ENCODE assay signal across 7 cellular contexts in the genomic region with DNA sequence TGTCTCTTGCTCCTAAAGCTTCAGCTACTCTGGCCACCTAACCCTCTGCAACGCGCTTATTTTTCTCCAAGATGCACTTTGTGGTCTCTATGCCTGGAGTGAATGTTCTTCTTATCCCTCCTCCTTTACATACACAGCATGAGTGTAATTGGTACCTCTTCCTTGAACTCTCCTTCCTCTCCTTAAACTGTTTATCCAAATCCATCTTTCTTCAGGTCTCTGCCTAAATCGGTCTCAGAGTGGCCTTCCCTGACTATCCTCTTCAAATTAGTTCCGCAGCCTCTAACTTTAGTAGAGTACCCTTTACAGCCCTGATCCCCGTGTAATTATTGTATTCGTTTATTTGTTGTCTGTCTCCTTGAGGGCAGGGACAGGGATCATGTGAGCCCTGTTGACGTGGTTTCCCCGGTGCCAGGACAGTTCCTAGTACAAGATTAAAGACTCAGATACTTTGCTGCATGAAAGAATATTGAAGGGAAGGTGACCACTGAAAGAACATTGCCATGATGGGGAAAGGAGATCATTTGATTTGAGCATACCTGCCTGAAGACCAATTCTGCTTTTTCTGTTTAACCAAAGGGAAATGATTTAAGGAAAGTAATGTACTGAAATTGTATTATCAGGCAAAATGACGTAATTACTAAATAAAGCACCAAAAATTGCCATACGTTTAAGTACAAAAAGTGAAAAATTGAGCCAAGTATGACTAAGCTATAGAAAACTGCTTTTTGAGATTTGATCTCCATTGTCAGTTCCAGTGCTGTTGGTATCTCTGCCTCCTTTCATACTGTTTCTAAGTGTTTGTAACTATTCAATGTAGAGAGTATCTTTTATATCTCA. TPM values are rescaled to one million over a fixed set of nuclear protein-coding genes. Genes with fewer than 3 reads are reported as not detected.
A peak's percentile ranks its signal among the peaks of the same experiment; 100 is the strongest.
DNase-seq lines count a peak whose midpoint lies in the region; ATAC-seq, FAIRE-seq and TF ChIP-seq lines count a peak whose summit lies in the region.

No MANE protein-coding gene starts in this region.

- H3K79me2 ChIP-seq in K562 (ENCODE audit: control insufficient read depth, insufficient read depth, low read length), result peaks cover 97% of the 10 kb centered on the region

- POLR2A ChIA-PET in K562 (lab: Yijun Ruan, JAX), result no interaction called here

- H3K4me2 ChIP-seq in K562 (ENCODE audit: insufficient read depth, low read length), result peak overlapping the region; percentile 97

- H3K9ac ChIP-seq in K562 (ENCODE audit: insufficient read depth in 1 of 2, low read depth in 2 of 2, low read length in 2 of 2) (peak overlapping the region; percentile 87 to 88), subcutaneous abdominal adipose tissue (ENCODE audit: low read length in 5 of 5) (peak overlapping the region; percentile 73 to 98 (median 89))

- peak overlapping the region; percentile 99; the same call in 1 of the 2 replicates for H2AFZ ChIP-seq in K562 (ENCODE audit: low read depth, low read length)

- BruUV-seq in K562 (replicated peaks; lab: Mats Ljungman, UMichigan), result TSS peak; percentile 54

- H3K4me1 ChIP-seq in K562 (replicated peaks in 1 of 2; ENCODE audit: control insufficient read depth in 2 of 2, insufficient read depth in 2 of 2, low read length in 2 of 2), result peaks cover 8% of the 10 kb centered on the region in 2 experiments; a peak in 4 of 5 replicates
- H3K4me1 ChIP-seq in subcutaneous abdominal adipose tissue (ENCODE audit: control insufficient read depth in 5 of 5, insufficient read depth in 5 of 5, low read length in 5 of 5), result peaks cover 5 to 39% (median 32%) of the 10 kb centered on the region in 5 donors

- no peak for TF ChIP-seq CTCF in GM06990 (IDR thresholded peaks at IDR 0.05; ENCODE audit: insufficient read depth, low read length, poor library complexity, severe bottlenecking)
- TF ChIP-seq CTCF in NB4 (IDR thresholded peaks at IDR 0.05; ENCODE audit: low read depth, low read length), result no peak
- no peak for TF ChIP-seq CTCF in K562 (IDR thresholded peaks at IDR 0.05 in 2 of 3, conservative IDR thresholded peaks at IDR 0.05 in 1 of 3; ENCODE audit: insufficient read depth in 2 of 3, low read depth in 1 of 3, low read length in 3 of 3)

- H3K27me3 ChIP-seq in GM06990 (replicated peaks; ENCODE audit: control insufficient read depth, insufficient read depth, low read length), result no peaks in the 10 kb centered on the region
- no peaks in the 10 kb centered on the region for H3K27me3 ChIP-seq in K562 (ENCODE audit: control insufficient read depth in 2 of 2, insufficient read depth in 2 of 2, low read length in 2 of 2)
- no peaks in the 10 kb centered on the region for H3K27me3 ChIP-seq in subcutaneous abdominal adipose tissue (ENCODE audit: control insufficient read depth in 5 of 5, insufficient read depth in 4 of 5, low read length in 5 of 5)

- in situ Hi-C loops in K562 (cut with MboI), result no loop called here

- CTCF ChIA-PET in K562 (lab: Yijun Ruan, JAX; ENCODE audit: low intra/inter-chr PET ratio), result no interaction called here

- H3K4me3 ChIP-seq in GM06990 (replicated peaks; ENCODE audit: low read depth, low read length) (peak overlapping the region; percentile 89), NB4 (ENCODE audit: low read depth, low read length) (peak overlapping the region; percentile 97), K562 (peak overlapping the region; percentile 77), subcutaneous abdominal adipose tissue (ENCODE audit: low read depth in 1 of 5, low read length in 5 of 5) (peak overlapping the region; percentile 78 to 91 (median 87))

- DNase-seq in GM06990 (ENCODE audit: extremely low read depth, insufficient read length), result peak; percentile 15
- peak; percentile 30 for DNase-seq in NB4 (ENCODE audit: low read depth)
- peak in 2 of 4 experiments; percentile 7 to 34 for DNase-seq in K562 (ENCODE audit: extremely low read depth in 1 of 4, low spot score in 3 of 4)
- peak; percentile 23 to 33 for DNase-seq in left colon

- no peak for TF ChIP-seq POLR2A in NB4 (IDR thresholded peaks at IDR 0.05; ENCODE audit: extremely low read depth, insufficient read length)
- no peak for TF ChIP-seq POLR2A in K562 (conservative IDR thresholded peaks at IDR 0.05)

- H3K9me1 ChIP-seq in K562 (ENCODE audit: control insufficient read depth, insufficient read depth, low read length), result no peaks in the 10 kb centered on the region

- H4K20me1 ChIP-seq in K562 (replicated peaks; ENCODE audit: control insufficient read depth, insufficient read depth, low read length), result 0 out of 2 replicates have a peak, but pooled peaks cover 3% of the 10 kb centered on the region

- no peak for TF ChIP-seq EP300 in K562 (IDR thresholded peaks at IDR 0.05; ENCODE audit: low read length)

- H3K27ac ChIP-seq in K562 (ENCODE audit: extremely low read depth, low read depth, low read length) (peak overlapping the region; percentile 94), subcutaneous abdominal adipose tissue (ENCODE audit: low read depth, low read length) (peak overlapping the region; percentile 93)

- ATAC-seq in K562 (peak; percentile 1; the same call in 1 of the 3 replicates), left colon (no peak), GM18519 (IDR thresholded peaks at IDR 0.05; ENCODE audit: low FRiP score, unreplicated experiment) (no peak), HG03439 (IDR thresholded peaks at IDR 0.05; ENCODE audit: unreplicated experiment) (no peak)

- no peaks in the 10 kb centered on the region; the same call in none of the 2 replicates for H3K36me3 ChIP-seq in GM06990 (ENCODE audit: control insufficient read depth, insufficient read depth, low read length)
- peaks cover 45% of the 10 kb centered on the region; the same call in 2 of the 3 replicates for H3K36me3 ChIP-seq in K562 (ENCODE audit: control insufficient read depth, insufficient read depth, low read length)
- H3K36me3 ChIP-seq in subcutaneous abdominal adipose tissue (ENCODE audit: control insufficient read depth in 5 of 5, insufficient read depth in 5 of 5, low read length in 5 of 5), result peaks cover 0 to 15% (median 9%) of the 10 kb centered on the region in 5 donors

- intact Hi-C loops in K562 (cut with micrococcal nuclease), result loop anchor here (5.0 kb wide), 2 partner anchors 173 to 278 kb away; a partner anchor contains a TSS
- intact Hi-C loops in left colon (cut with DNase I, micrococcal nuclease), result no loop called here

- no peaks in the 10 kb centered on the region for H3K9me3 ChIP-seq in K562 (replicated peaks; ENCODE audit: control insufficient read depth, insufficient read depth, low read depth, low read length)
- no peaks in the 10 kb centered on the region for H3K9me3 ChIP-seq in subcutaneous abdominal adipose tissue (ENCODE audit: control insufficient read depth in 5 of 5, low read length in 5 of 5)

- peak; percentile 56 for FAIRE-seq in K562 (lab: Jason Lieb, UNC)

- WGBS in K562 (ENCODE audit: insufficient coverage, low coverage, missing lambda C conversion rate), result 0% methylated on average over 10 of the region's 10 CpGs

- no peak for TF ChIP-seq RAD21 in K562 (CRISPR knock-in tag; conservative IDR thresholded peaks at IDR 0.05 in 1 of 2, IDR thresholded peaks at IDR 0.05 in 1 of 2)

RNA-seq across cellular contexts. Expression of a gene that starts 1.2 kb away (rescaled TPM):
- total RNA-seq in K562 (2011; cell fraction: chromatin; rRNA removed; ENCODE audit: low replicate concordance), result 44.5 and 73.8 TPM in 2 replicates
- total RNA-seq in K562 (2011; cell fraction: nucleolus; rRNA removed), result 24.5 and 28.0 TPM in 2 replicates
- 45.1 and 81.1 TPM in 2 replicates for total RNA-seq in K562 (2011; cell fraction: nucleoplasm; rRNA removed)
- total RNA-seq in K562 (2014; rRNA removed) (40.9 and 48.3 TPM in 2 replicates), K562 (2014; rRNA removed; fragmentation: Illumina TruSeq; extraction: Trizol) (47.7 and 51.1 TPM in 2 replicates), K562 (2015; rRNA removed; fragmentation: Illumina TruSeq; extraction: Trizol) (48.4 and 50.8 TPM in 2 replicates), K562 (2021) (50.7 and 51.6 TPM in 2 replicates), left colon (10 to 100 TPM; 32.7 to 39.1 TPM)
- polyA plus RNA-seq in K562 (2011; rRNA removed) (68.1 and 82.6 TPM in 2 replicates), K562 (2014; fragmentation: Illumina TruSeq; extraction: Trizol) (43.3 and 46.7 TPM in 2 replicates), K562 (2014; fragmentation: Nextera tagmentation; extraction: Ambion mirVana) (10 to 100 TPM; 19.0 to 27.4 TPM), K562 (2014; rRNA removed) (33.4 and 42.8 TPM in 2 replicates)
- polyA plus RNA-seq in K562 (2011; cell fraction: cytosol; rRNA removed), result 45.8 and 48.2 TPM in 2 replicates
- 62.8 and 76.2 TPM in 2 replicates for polyA plus RNA-seq in K562 (2011; cell fraction: nucleus; rRNA removed)
- 26.9 and 31.4 TPM in 2 replicates for polyA plus RNA-seq in K562 (2012)
- polyA minus RNA-seq in K562 (2011; rRNA and poly(A)+ RNA removed), result 98.0 and 123 TPM in 2 replicates
- 48.5 and 68.3 TPM in 2 replicates for polyA minus RNA-seq in K562 (2011; cell fraction: cytosol; rRNA and poly(A)+ RNA removed)
- polyA minus RNA-seq in K562 (2011; cell fraction: nucleus; rRNA and poly(A)+ RNA removed), result 28.5 and 47.8 TPM in 2 replicates

RNA-seq across cellular contexts. Expression of a gene that starts 1.7 kb away (rescaled TPM):
- 28.1 and 77.2 TPM in 2 replicates for total RNA-seq in K562 (2011; cell fraction: chromatin; rRNA removed; ENCODE audit: low replicate concordance)
- total RNA-seq in K562 (2011; cell fraction: nucleolus; rRNA removed), result 8.3 and 18.9 TPM in 2 replicates
- total RNA-seq in K562 (2011; cell fraction: nucleoplasm; rRNA removed), result 24.1 and 25.7 TPM in 2 replicates
- total RNA-seq in K562 (2014; rRNA removed) (5.7 and 8.5 TPM in 2 replicates), K562 (2014; rRNA removed; fragmentation: Illumina TruSeq; extraction: Trizol) (14.2 and 16.5 TPM in 2 replicates), K562 (2015; rRNA removed; fragmentation: Illumina TruSeq; extraction: Trizol) (12.6 and 14.1 TPM in 2 replicates), K562 (2021) (12.8 and 15.0 TPM in 2 replicates), left colon (10 to 100 TPM in 1 of 2 donors, 1 to 10 TPM in 1; 9.3 to 14.6 TPM)
- polyA plus RNA-seq in K562 (2011; rRNA removed) (7.2 and 9.0 TPM in 2 replicates), K562 (2014; fragmentation: Illumina TruSeq; extraction: Trizol) (6.0 and 6.9 TPM in 2 replicates), K562 (2014; fragmentation: Nextera tagmentation; extraction: Ambion mirVana) (1 to 10 TPM; 2.0 to 2.8 TPM), K562 (2014; rRNA removed) (4.8 and 5.0 TPM in 2 replicates)
- polyA plus RNA-seq in K562 (2011; cell fraction: cytosol; rRNA removed), result 1.00 and 2.5 TPM in 2 replicates
- polyA plus RNA-seq in K562 (2011; cell fraction: nucleus; rRNA removed), result 7.7 and 8.7 TPM in 2 replicates
- 3.5 and 4.0 TPM in 2 replicates for polyA plus RNA-seq in K562 (2012)
- polyA minus RNA-seq in K562 (2011; rRNA and poly(A)+ RNA removed), result 28.7 and 36.1 TPM in 2 replicates
- polyA minus RNA-seq in K562 (2011; cell fraction: cytosol; rRNA and poly(A)+ RNA removed), result 10.8 and 18.3 TPM in 2 replicates
- polyA minus RNA-seq in K562 (2011; cell fraction: nucleus; rRNA and poly(A)+ RNA removed), result 11.8 and 31.5 TPM in 2 replicates

RNA-seq across cellular contexts. Expression of a gene that starts 37.8 kb away (rescaled TPM):
- 0.18 TPM in 1 of 2 replicates, not detected in the other for total RNA-seq in K562 (2011; cell fraction: chromatin; rRNA removed; ENCODE audit: low replicate concordance)
- not detected in 2 replicates for total RNA-seq in K562 (2011; cell fraction: nucleolus; rRNA removed)
- not detected in 2 replicates for total RNA-seq in K562 (2011; cell fraction: nucleoplasm; rRNA removed)
- total RNA-seq in K562 (2014; rRNA removed) (not detected in 2 replicates), K562 (2014; rRNA removed; fragmentation: Illumina TruSeq; extraction: Trizol) (not detected in 2 replicates), K562 (2015; rRNA removed; fragmentation: Illumina TruSeq; extraction: Trizol) (not detected in 2 replicates), K562 (2021) (not detected in 2 replicates), left colon (1 to 10 TPM; 1.0 to 3.8 TPM)
- polyA plus RNA-seq in K562 (2011; rRNA removed) (0.01 TPM in 1 of 2 replicates, not detected in the other), K562 (2014; fragmentation: Illumina TruSeq; extraction: Trizol) (not detected in 2 replicates), K562 (2014; fragmentation: Nextera tagmentation; extraction: Ambion mirVana) (under 1 TPM; 0.13 to 0.38 TPM), K562 (2014; rRNA removed) (not detected in 2 replicates)
- polyA plus RNA-seq in K562 (2011; cell fraction: cytosol; rRNA removed), result not detected in 2 replicates
- 0.08 TPM in 1 of 2 replicates, not detected in the other for polyA plus RNA-seq in K562 (2011; cell fraction: nucleus; rRNA removed)
- polyA plus RNA-seq in K562 (2012), result 0.44 and 0.64 TPM in 2 replicates
- not detected in 2 replicates for polyA minus RNA-seq in K562 (2011; rRNA and poly(A)+ RNA removed)
- polyA minus RNA-seq in K562 (2011; cell fraction: cytosol; rRNA and poly(A)+ RNA removed), result not detected in 2 replicates
- polyA minus RNA-seq in K562 (2011; cell fraction: nucleus; rRNA and poly(A)+ RNA removed), result not detected in 2 replicates
